16 cellular contexts compared by ENCODE assay signal in the genomic region with DNA sequence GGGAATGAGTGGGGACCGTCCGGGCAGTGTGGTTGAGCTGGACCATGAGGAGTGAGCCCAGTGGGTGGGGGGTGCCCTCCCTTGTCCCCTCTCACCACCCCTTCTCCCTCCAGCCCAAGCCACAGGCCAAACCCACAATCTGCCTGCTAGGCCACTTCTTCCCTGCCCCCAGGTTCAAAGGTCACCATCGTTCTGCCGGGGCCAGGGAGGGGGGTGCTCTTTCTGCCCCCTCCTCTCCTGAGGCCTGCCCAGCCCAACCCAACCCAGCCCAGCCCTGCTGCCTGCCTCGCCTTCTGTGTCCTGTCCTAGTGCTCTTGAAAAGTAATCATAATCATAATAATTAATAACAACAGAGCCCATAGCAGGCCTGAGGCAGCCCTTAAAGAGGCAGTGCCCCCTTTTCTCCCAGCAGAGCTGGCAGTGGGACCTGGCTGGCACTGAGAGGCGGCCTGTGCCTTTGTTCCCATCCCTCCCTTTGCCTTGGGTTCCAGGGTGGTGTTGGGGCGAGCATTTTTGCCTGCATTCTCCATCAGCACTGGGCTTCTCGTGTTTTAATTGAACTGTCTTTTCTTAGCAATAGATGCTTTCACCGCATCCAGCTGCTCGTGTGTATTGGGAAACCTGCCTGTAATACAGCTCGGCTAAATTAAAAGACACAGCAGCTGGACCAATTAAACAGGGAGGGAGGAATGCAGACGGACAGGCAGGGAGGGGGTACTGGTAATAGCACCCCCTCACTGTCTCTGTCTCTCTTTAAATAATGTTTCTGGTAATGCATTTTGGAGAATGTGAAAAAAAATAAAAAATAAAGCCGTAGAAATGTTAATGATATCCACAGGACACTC. TPM values are rescaled to one million over a fixed set of nuclear protein-coding genes. Genes with fewer than 3 reads are reported as not detected.
DNase-seq lines count a peak whose midpoint lies in the region; ATAC-seq and TF ChIP-seq lines count a peak whose summit lies in the region.
"Had no signal": no experiment of that assay in that cellular context is flagged by ENCODE, and none has a peak within 500 bp of the region (broad histone marks: within the 10 kb centered on the region; RNA-seq: fewer than 3 reads in every experiment).

No MANE protein-coding gene starts in this region.

- H3K27ac ChIP-seq in angular gyrus (ENCODE audit: low read depth, low read length) = peak overlapping the region; percentile 10

- ATAC-seq in natural killer cell = no peak
- no peak for ATAC-seq in natural killer cell treated with Interleukin-12 subunit alpha and Interleukin-12 subunit beta and Interleukin-15 and Interleukin-18, amount 100 ng/mL, for 72 hours
- no peak for ATAC-seq in naive thymus-derived CD8-positive, alpha-beta T cell
- ATAC-seq in activated CD8-positive, alpha-beta memory T cell treated with anti-CD3 and anti-CD28 coated beads, Interleukin-2, amount 10 ng/mL, durations not matched to agents 7 days and 5 days = no peak
- ATAC-seq in GM18502 (IDR thresholded peaks at IDR 0.05; ENCODE audit: poor library complexity, unreplicated experiment) = no peak
- ATAC-seq in HG02678 (IDR thresholded peaks at IDR 0.05; ENCODE audit: unreplicated experiment) = no peak

- no peak for TF ChIP-seq CTCF in natural killer cell (IDR thresholded peaks at IDR 0.05)

- no peaks in the 10 kb centered on the region for H3K9me3 Mint-ChIP-seq in natural killer cell
- no peaks in the 10 kb centered on the region for H3K9me3 Mint-ChIP-seq in natural killer cell treated with Interleukin-12 subunit alpha and Interleukin-12 subunit beta and Interleukin-15 and Interleukin-18, amount 100 ng/mL, for 72 hours
- no peaks in the 10 kb centered on the region for H3K9me3 Mint-ChIP-seq in naive thymus-derived CD8-positive, alpha-beta T cell
- no peaks in the 10 kb centered on the region for H3K9me3 Mint-ChIP-seq in activated CD8-positive, alpha-beta memory T cell treated with anti-CD3 and anti-CD28 coated beads, Interleukin-2, amount 10 ng/mL, durations not matched to agents 7 days and 5 days (ENCODE audit: low read depth)

- no peaks in the 10 kb centered on the region for H3K27me3 Mint-ChIP-seq in natural killer cell (ENCODE audit: low read depth in 2 of 2)
- H3K27me3 Mint-ChIP-seq in natural killer cell treated with Interleukin-12 subunit alpha and Interleukin-12 subunit beta and Interleukin-15 and Interleukin-18, amount 100 ng/mL, for 72 hours = no peaks in the 10 kb centered on the region
- H3K27me3 Mint-ChIP-seq in naive thymus-derived CD8-positive, alpha-beta T cell = no peaks in the 10 kb centered on the region
- H3K27me3 Mint-ChIP-seq in activated CD8-positive, alpha-beta memory T cell treated with anti-CD3 and anti-CD28 coated beads, Interleukin-2, amount 10 ng/mL, durations not matched to agents 7 days and 5 days = peaks cover 3% of the 10 kb centered on the region

- no peak for DNase-seq in natural killer cell
- no peak for DNase-seq in natural killer cell treated with Interleukin-12 subunit alpha and Interleukin-12 subunit beta and Interleukin-15 and Interleukin-18, amount 100 ng/mL, for 72 hours (ENCODE audit: low spot score)
- DNase-seq in naive thymus-derived CD8-positive, alpha-beta T cell = no peak
- no peak for DNase-seq in activated CD8-positive, alpha-beta memory T cell treated with anti-CD3 and anti-CD28 coated beads, Interleukin-2, amount 10 ng/mL, durations not matched to agents 7 days and 5 days
- DNase-seq in cerebellum (ENCODE audit: low spot score) = no peak
- DNase-seq: activated CD4-positive, CD25-positive, alpha-beta regulatory T cell treated with anti-CD3 and anti-CD28 coated beads, Interleukin-2, amount 50 U/mL, for 72 hours; activated CD8-positive, alpha-beta memory T cell treated with anti-CD3 and anti-CD28 coated beads, Interleukin-2, amount 50 U/mL, for 4 hours; activated naive CD4-positive, alpha-beta T cell treated with Interleukin-2 at 50 U/mL for 16 hours; AML-193; hippocampal formation; NCI-H526; stomach; T-helper 1 cell had no signal

- CTCF ChIA-PET in activated CD8-positive, alpha-beta memory T cell treated with anti-CD3 and anti-CD28 coated beads, Interleukin-2, amount 10 ng/mL, durations not matched to agents 7 days and 5 days (lab: Charles Lee) = no interaction called here

- H3K27ac Mint-ChIP-seq in natural killer cell = peak overlapping the region; percentile 51 to 93
- peak overlapping the region in 1 of 2 donors; percentile 25 for H3K27ac Mint-ChIP-seq in natural killer cell treated with Interleukin-12 subunit alpha and Interleukin-12 subunit beta and Interleukin-15 and Interleukin-18, amount 100 ng/mL, for 72 hours
- H3K27ac Mint-ChIP-seq in naive thymus-derived CD8-positive, alpha-beta T cell = peak overlapping the region; percentile 26 to 86 (median 60)
- no peak overlapping the region for H3K27ac Mint-ChIP-seq in activated CD8-positive, alpha-beta memory T cell treated with anti-CD3 and anti-CD28 coated beads, Interleukin-2, amount 10 ng/mL, durations not matched to agents 7 days and 5 days

- intact Hi-C loops in natural killer cell (cut with micrococcal nuclease) = loop anchor here (5.0 kb wide), 1 partner anchor 47 kb away; the partner anchor contains the start of gene SREBF1

- peaks cover 39 to 46% of the 10 kb centered on the region in 2 donors for H3K4me1 Mint-ChIP-seq in natural killer cell
- peaks cover 27 to 28% of the 10 kb centered on the region in 2 donors for H3K4me1 Mint-ChIP-seq in natural killer cell treated with Interleukin-12 subunit alpha and Interleukin-12 subunit beta and Interleukin-15 and Interleukin-18, amount 100 ng/mL, for 72 hours (ENCODE audit: low read depth in 2 of 2)
- H3K4me1 Mint-ChIP-seq in naive thymus-derived CD8-positive, alpha-beta T cell = peaks cover 33 to 57% (median 44%) of the 10 kb centered on the region in 4 donors
- H3K4me1 Mint-ChIP-seq in activated CD8-positive, alpha-beta memory T cell treated with anti-CD3 and anti-CD28 coated beads, Interleukin-2, amount 10 ng/mL, durations not matched to agents 7 days and 5 days = peaks cover 21% of the 10 kb centered on the region

- no peaks in the 10 kb centered on the region for H3K36me3 Mint-ChIP-seq in natural killer cell
- no peaks in the 10 kb centered on the region for H3K36me3 Mint-ChIP-seq in natural killer cell treated with Interleukin-12 subunit alpha and Interleukin-12 subunit beta and Interleukin-15 and Interleukin-18, amount 100 ng/mL, for 72 hours
- peaks cover 0 to 7% (median 0%) of the 10 kb centered on the region in 3 donors for H3K36me3 Mint-ChIP-seq in naive thymus-derived CD8-positive, alpha-beta T cell
- H3K36me3 Mint-ChIP-seq in activated CD8-positive, alpha-beta memory T cell treated with anti-CD3 and anti-CD28 coated beads, Interleukin-2, amount 10 ng/mL, durations not matched to agents 7 days and 5 days = peaks cover 2% of the 10 kb centered on the region

- POLR2A ChIA-PET in naive thymus-derived CD8-positive, alpha-beta T cell (lab: Charles Lee) = interaction anchor here (0.6 to 1.5 kb wide), 3 partner anchors 23 to 95 kb away, joined by 3 to 4 read pairs (median 3); no protein-coding TSS in a partner anchor

- peak overlapping the region; percentile 25 for H3K4me3 Mint-ChIP-seq in natural killer cell
- H3K4me3 Mint-ChIP-seq in natural killer cell treated with Interleukin-12 subunit alpha and Interleukin-12 subunit beta and Interleukin-15 and Interleukin-18, amount 100 ng/mL, for 72 hours = no peak overlapping the region
- H3K4me3 Mint-ChIP-seq in naive thymus-derived CD8-positive, alpha-beta T cell = no peak overlapping the region
- H3K4me3 Mint-ChIP-seq in activated CD8-positive, alpha-beta memory T cell treated with anti-CD3 and anti-CD28 coated beads, Interleukin-2, amount 10 ng/mL, durations not matched to agents 7 days and 5 days = no peak overlapping the region

RNA-seq across cellular contexts. Expression of gene SREBF1, which starts 46.7 kb away (rescaled TPM):
- total RNA-seq in natural killer cell (100 to 1,000 TPM in 2 of 3 donors, 10 to 100 TPM in 1; 80.7 to 208 (median 119) TPM), cerebellum (11.8 TPM)
- total RNA-seq in natural killer cell treated with Interleukin-12 subunit alpha and Interleukin-12 subunit beta and Interleukin-15 and Interleukin-18, amount 100 ng/mL, for 72 hours = 10 to 100 TPM; 55.8 to 73.5 TPM
- 10 to 100 TPM; 40.6 to 43.8 TPM for total RNA-seq in naive thymus-derived CD8-positive, alpha-beta T cell
- polyA plus RNA-seq in naive thymus-derived CD8-positive, alpha-beta T cell = 10 to 100 TPM; 16.3 to 57.0 (median 44.8) TPM
- total RNA-seq in activated CD8-positive, alpha-beta memory T cell treated with anti-CD3 and anti-CD28 coated beads, Interleukin-2, amount 10 ng/mL, durations not matched to agents 7 days and 5 days = 100 to 1,000 TPM in 1 of 2 experiments, 10 to 100 TPM in 1; 90.6 to 184 TPM
